Comparison of ENCODE assay signal across 2 cellular contexts in the genomic region with DNA sequence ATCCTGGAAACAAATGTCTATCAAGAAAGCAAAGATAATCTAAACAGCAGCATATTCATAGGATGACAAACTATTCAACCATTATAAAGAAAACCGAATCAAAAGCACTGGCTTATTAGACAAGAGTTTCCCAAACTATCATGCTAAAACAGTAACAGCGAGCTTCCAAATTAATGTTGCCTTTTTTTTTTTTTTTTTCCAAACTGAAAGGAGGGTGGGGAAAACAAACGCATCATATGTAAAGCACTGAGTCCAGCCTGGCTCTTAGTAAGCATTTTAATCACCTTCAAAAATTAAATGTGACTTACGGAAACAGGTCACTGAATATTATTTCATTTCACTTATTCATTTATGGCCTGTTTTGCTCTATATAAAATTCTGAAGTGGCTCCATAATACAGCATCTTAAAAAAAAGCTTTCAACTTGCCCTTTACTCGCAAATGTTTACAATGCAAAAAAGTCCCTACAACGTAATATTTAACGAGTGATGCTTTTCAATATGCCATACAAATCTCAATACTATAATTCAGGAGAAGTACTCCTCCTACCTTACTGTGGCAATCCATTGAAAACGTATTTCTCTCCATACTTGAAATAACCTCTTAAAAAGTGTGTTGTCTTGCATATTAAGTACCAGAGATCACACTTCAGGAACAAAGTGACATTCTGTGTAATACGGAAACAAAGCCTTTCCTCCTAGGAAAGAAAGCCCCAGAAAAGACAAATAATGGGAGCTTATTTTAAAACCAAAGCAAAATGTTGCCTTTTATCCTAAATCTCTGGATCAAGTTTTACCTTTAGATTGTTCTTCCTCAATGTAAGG.
TF ChIP-seq lines count a peak whose summit lies in the region.

No MANE protein-coding gene starts in this region.

TF ChIP-seq in GM23338, 12 proteins besides CTCF, POLR2A, EP300 and RAD21 (continued from another document and continues in another):
- TF ChIP-seq, protein P1, sequence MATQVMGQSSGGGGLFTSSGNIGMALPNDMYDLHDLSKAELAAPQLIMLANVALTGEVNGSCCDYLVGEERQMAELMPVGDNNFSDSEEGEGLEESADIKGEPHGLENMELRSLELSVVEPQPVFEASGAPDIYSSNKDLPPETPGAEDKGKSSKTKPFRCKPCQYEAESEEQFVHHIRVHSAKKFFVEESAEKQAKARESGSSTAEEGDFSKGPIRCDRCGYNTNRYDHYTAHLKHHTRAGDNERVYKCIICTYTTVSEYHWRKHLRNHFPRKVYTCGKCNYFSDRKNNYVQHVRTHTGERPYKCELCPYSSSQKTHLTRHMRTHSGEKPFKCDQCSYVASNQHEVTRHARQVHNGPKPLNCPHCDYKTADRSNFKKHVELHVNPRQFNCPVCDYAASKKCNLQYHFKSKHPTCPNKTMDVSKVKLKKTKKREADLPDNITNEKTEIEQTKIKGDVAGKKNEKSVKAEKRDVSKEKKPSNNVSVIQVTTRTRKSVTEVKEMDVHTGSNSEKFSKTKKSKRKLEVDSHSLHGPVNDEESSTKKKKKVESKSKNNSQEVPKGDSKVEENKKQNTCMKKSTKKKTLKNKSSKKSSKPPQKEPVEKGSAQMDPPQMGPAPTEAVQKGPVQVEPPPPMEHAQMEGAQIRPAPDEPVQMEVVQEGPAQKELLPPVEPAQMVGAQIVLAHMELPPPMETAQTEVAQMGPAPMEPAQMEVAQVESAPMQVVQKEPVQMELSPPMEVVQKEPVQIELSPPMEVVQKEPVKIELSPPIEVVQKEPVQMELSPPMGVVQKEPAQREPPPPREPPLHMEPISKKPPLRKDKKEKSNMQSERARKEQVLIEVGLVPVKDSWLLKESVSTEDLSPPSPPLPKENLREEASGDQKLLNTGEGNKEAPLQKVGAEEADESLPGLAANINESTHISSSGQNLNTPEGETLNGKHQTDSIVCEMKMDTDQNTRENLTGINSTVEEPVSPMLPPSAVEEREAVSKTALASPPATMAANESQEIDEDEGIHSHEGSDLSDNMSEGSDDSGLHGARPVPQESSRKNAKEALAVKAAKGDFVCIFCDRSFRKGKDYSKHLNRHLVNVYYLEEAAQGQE (IDR thresholded peaks at IDR 0.05; ENCODE audit: unreplicated experiment): no peak
- TF ChIP-seq NANOG (IDR thresholded peaks at IDR 0.05; ENCODE audit: borderline replicate concordance) (no peak), EZH2phosphoT487 (IDR thresholded peaks at IDR 0.05; ENCODE audit: unreplicated experiment) (no peak), POLR2AphosphoS5 (IDR thresholded peaks at IDR 0.05; ENCODE audit: low read depth) (no peak), ZNF331 (CRISPR knock-in tag; IDR thresholded peaks at IDR 0.05; ENCODE audit: low read depth) (no peak)
- TF ChIP-seq, protein P2, sequence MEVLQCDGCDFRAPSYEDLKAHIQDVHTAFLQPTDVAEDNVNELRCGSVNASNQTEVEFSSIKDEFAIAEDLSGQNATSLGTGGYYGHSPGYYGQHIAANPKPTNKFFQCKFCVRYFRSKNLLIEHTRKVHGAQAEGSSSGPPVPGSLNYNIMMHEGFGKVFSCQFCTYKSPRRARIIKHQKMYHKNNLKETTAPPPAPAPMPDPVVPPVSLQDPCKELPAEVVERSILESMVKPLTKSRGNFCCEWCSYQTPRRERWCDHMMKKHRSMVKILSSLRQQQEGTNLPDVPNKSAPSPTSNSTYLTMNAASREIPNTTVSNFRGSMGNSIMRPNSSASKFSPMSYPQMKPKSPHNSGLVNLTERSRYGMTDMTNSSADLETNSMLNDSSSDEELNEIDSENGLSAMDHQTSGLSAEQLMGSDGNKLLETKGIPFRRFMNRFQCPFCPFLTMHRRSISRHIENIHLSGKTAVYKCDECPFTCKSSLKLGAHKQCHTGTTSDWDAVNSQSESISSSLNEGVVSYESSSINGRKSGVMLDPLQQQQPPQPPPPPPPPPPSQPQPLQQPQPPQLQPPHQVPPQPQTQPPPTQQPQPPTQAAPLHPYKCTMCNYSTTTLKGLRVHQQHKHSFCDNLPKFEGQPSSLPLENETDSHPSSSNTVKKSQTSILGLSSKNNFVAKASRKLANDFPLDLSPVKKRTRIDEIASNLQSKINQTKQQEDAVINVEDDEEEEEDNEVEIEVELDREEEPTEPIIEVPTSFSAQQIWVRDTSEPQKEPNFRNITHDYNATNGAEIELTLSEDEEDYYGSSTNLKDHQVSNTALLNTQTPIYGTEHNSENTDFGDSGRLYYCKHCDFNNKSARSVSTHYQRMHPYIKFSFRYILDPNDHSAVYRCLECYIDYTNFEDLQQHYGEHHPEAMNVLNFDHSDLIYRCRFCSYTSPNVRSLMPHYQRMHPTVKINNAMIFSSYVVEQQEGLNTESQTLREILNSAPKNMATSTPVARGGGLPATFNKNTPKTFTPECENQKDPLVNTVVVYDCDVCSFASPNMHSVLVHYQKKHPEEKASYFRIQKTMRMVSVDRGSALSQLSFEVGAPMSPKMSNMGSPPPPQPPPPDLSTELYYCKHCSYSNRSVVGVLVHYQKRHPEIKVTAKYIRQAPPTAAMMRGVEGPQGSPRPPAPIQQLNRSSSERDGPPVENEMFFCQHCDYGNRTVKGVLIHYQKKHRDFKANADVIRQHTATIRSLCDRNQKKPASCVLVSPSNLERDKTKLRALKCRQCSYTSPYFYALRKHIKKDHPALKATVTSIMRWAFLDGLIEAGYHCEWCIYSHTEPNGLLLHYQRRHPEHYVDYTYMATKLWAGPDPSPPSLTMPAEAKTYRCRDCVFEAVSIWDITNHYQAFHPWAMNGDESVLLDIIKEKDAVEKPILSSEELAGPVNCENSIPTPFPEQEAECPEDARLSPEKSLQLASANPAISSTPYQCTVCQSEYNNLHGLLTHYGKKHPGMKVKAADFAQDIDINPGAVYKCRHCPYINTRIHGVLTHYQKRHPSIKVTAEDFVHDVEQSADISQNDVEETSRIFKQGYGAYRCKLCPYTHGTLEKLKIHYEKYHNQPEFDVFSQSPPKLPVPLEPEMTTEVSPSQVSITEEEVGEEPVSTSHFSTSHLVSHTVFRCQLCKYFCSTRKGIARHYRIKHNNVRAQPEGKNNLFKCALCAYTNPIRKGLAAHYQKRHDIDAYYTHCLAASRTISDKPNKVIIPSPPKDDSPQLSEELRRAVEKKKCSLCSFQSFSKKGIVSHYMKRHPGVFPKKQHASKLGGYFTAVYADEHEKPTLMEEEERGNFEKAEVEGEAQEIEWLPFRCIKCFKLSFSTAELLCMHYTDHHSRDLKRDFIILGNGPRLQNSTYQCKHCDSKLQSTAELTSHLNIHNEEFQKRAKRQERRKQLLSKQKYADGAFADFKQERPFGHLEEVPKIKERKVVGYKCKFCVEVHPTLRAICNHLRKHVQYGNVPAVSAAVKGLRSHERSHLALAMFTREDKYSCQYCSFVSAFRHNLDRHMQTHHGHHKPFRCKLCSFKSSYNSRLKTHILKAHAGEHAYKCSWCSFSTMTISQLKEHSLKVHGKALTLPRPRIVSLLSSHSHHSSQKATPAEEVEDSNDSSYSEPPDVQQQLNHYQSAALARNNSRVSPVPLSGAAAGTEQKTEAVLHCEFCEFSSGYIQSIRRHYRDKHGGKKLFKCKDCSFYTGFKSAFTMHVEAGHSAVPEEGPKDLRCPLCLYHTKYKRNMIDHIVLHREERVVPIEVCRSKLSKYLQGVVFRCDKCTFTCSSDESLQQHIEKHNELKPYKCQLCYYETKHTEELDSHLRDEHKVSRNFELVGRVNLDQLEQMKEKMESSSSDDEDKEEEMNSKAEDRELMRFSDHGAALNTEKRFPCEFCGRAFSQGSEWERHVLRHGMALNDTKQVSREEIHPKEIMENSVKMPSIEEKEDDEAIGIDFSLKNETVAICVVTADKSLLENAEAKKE (CRISPR knock-in tag; IDR thresholded peaks at IDR 0.05): no peak
- TF ChIP-seq, protein P3, sequence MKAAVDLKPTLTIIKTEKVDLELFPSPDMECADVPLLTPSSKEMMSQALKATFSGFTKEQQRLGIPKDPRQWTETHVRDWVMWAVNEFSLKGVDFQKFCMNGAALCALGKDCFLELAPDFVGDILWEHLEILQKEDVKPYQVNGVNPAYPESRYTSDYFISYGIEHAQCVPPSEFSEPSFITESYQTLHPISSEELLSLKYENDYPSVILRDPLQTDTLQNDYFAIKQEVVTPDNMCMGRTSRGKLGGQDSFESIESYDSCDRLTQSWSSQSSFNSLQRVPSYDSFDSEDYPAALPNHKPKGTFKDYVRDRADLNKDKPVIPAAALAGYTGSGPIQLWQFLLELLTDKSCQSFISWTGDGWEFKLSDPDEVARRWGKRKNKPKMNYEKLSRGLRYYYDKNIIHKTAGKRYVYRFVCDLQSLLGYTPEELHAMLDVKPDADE (IDR thresholded peaks at IDR 0.05): no peak

TF ChIP-seq in K562, 482 proteins besides CTCF, POLR2A, EP300 and RAD21 (continued from another document):
- TF ChIP-seq, protein P4, sequence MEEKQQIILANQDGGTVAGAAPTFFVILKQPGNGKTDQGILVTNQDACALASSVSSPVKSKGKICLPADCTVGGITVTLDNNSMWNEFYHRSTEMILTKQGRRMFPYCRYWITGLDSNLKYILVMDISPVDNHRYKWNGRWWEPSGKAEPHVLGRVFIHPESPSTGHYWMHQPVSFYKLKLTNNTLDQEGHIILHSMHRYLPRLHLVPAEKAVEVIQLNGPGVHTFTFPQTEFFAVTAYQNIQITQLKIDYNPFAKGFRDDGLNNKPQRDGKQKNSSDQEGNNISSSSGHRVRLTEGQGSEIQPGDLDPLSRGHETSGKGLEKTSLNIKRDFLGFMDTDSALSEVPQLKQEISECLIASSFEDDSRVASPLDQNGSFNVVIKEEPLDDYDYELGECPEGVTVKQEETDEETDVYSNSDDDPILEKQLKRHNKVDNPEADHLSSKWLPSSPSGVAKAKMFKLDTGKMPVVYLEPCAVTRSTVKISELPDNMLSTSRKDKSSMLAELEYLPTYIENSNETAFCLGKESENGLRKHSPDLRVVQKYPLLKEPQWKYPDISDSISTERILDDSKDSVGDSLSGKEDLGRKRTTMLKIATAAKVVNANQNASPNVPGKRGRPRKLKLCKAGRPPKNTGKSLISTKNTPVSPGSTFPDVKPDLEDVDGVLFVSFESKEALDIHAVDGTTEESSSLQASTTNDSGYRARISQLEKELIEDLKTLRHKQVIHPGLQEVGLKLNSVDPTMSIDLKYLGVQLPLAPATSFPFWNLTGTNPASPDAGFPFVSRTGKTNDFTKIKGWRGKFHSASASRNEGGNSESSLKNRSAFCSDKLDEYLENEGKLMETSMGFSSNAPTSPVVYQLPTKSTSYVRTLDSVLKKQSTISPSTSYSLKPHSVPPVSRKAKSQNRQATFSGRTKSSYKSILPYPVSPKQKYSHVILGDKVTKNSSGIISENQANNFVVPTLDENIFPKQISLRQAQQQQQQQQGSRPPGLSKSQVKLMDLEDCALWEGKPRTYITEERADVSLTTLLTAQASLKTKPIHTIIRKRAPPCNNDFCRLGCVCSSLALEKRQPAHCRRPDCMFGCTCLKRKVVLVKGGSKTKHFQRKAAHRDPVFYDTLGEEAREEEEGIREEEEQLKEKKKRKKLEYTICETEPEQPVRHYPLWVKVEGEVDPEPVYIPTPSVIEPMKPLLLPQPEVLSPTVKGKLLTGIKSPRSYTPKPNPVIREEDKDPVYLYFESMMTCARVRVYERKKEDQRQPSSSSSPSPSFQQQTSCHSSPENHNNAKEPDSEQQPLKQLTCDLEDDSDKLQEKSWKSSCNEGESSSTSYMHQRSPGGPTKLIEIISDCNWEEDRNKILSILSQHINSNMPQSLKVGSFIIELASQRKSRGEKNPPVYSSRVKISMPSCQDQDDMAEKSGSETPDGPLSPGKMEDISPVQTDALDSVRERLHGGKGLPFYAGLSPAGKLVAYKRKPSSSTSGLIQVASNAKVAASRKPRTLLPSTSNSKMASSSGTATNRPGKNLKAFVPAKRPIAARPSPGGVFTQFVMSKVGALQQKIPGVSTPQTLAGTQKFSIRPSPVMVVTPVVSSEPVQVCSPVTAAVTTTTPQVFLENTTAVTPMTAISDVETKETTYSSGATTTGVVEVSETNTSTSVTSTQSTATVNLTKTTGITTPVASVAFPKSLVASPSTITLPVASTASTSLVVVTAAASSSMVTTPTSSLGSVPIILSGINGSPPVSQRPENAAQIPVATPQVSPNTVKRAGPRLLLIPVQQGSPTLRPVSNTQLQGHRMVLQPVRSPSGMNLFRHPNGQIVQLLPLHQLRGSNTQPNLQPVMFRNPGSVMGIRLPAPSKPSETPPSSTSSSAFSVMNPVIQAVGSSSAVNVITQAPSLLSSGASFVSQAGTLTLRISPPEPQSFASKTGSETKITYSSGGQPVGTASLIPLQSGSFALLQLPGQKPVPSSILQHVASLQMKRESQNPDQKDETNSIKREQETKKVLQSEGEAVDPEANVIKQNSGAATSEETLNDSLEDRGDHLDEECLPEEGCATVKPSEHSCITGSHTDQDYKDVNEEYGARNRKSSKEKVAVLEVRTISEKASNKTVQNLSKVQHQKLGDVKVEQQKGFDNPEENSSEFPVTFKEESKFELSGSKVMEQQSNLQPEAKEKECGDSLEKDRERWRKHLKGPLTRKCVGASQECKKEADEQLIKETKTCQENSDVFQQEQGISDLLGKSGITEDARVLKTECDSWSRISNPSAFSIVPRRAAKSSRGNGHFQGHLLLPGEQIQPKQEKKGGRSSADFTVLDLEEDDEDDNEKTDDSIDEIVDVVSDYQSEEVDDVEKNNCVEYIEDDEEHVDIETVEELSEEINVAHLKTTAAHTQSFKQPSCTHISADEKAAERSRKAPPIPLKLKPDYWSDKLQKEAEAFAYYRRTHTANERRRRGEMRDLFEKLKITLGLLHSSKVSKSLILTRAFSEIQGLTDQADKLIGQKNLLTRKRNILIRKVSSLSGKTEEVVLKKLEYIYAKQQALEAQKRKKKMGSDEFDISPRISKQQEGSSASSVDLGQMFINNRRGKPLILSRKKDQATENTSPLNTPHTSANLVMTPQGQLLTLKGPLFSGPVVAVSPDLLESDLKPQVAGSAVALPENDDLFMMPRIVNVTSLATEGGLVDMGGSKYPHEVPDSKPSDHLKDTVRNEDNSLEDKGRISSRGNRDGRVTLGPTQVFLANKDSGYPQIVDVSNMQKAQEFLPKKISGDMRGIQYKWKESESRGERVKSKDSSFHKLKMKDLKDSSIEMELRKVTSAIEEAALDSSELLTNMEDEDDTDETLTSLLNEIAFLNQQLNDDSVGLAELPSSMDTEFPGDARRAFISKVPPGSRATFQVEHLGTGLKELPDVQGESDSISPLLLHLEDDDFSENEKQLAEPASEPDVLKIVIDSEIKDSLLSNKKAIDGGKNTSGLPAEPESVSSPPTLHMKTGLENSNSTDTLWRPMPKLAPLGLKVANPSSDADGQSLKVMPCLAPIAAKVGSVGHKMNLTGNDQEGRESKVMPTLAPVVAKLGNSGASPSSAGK (IDR thresholded peaks at IDR 0.05): no peak
- TF ChIP-seq NCOA2 (IDR thresholded peaks at IDR 0.05; ENCODE audit: partially characterized antibody in 2 of 2) (no peak), ZNF76 (CRISPR knock-in tag; IDR thresholded peaks at IDR 0.05; ENCODE audit: borderline replicate concordance) (no peak), SPI1 (IDR thresholded peaks at IDR 0.05; ENCODE audit: borderline replicate concordance, low read depth, low read length) (no peak)
TF ChIP-seq in K562: peak in this region for 1.
